8 cellular contexts compared by ENCODE assay signal in genomic region chr16:68470461-68471150, GRCh38. TPM values are rescaled to one million over a fixed set of nuclear protein-coding genes. Genes with fewer than 3 reads are reported as not detected.
DNase-seq lines count a peak whose midpoint lies in the region; ATAC-seq and TF ChIP-seq lines count a peak whose summit lies in the region.

No MANE protein-coding gene starts in this region.

- H3K27me3 Mint-ChIP-seq in activated CD4-positive, alpha-beta memory T cell treated with anti-CD3 and anti-CD28 coated beads, Interleukin-2, amount 10 ng/mL, durations not matched to agents 7 days and 5 days: peaks cover 8% of the 10 kb centered on the region

- no peaks in the 10 kb centered on the region for H3K9me3 Mint-ChIP-seq in activated CD4-positive, alpha-beta memory T cell treated with anti-CD3 and anti-CD28 coated beads, Interleukin-2, amount 10 ng/mL, durations not matched to agents 7 days and 5 days

- peak overlapping the region; percentile 64 for H3K4me2 ChIP-seq in DOHH2 (ENCODE audit: low read length)

- H3F3A ChIP-seq in DOHH2 (ENCODE audit: control insufficient read depth, insufficient read depth): no peaks in the 10 kb centered on the region

- H3K9ac ChIP-seq in liver (ENCODE audit: low read depth in 1 of 2, low read length in 2 of 2): peak overlapping the region in 1 of 2 donors; percentile 36

- H4K20me1 ChIP-seq in DOHH2 (ENCODE audit: control insufficient read depth, insufficient read depth, low read depth, low read length): no peaks in the 10 kb centered on the region

- H3K4me3 ChIP-seq in DOHH2 (ENCODE audit: low read length): peak overlapping the region; percentile 48
- peak overlapping the region in 1 of 3 donors; percentile 50 for H3K4me3 ChIP-seq in liver (ENCODE audit: low read depth in 1 of 3, low read length in 3 of 3)
- H3K4me3 ChIP-seq in H7 (ENCODE audit: insufficient read depth, low read depth, low read length): no peak overlapping the region

- H3K9me3 ChIP-seq in DOHH2 (ENCODE audit: control insufficient read depth, insufficient read depth, low read length) (no peaks in the 10 kb centered on the region), liver (ENCODE audit: control insufficient read depth in 4 of 4, low read length in 3 of 4) (no peaks in the 10 kb centered on the region)

- H3K4me1 ChIP-seq in DOHH2 (ENCODE audit: control insufficient read depth, low read length) (peaks cover 16% of the 10 kb centered on the region), liver (ENCODE audit: control insufficient read depth in 4 of 4, insufficient read depth in 4 of 4, low read length in 3 of 4) (peaks cover 12 to 56% (median 45%) of the 10 kb centered on the region in 4 donors)

- peak overlapping the region; percentile 51 for H3K4me3 Mint-ChIP-seq in activated CD4-positive, alpha-beta memory T cell treated with anti-CD3 and anti-CD28 coated beads, Interleukin-2, amount 10 ng/mL, durations not matched to agents 7 days and 5 days

- 56% methylated on average over 11 of the region's 11 CpGs for WGBS in liver

- H3K27ac Mint-ChIP-seq in activated CD4-positive, alpha-beta memory T cell treated with anti-CD3 and anti-CD28 coated beads, Interleukin-2, amount 10 ng/mL, durations not matched to agents 7 days and 5 days: peak overlapping the region; percentile 53

- CTCF ChIA-PET in activated CD4-positive, alpha-beta memory T cell treated with anti-CD3 and anti-CD28 coated beads, Interleukin-2, amount 10 ng/mL, durations not matched to agents 7 days and 5 days (lab: Charles Lee): interaction anchor here (1.0 to 2.0 kb wide), 5 partner anchors 22 to 74 kb away, joined by 3 to 6 read pairs (median 4); partner anchors contain the start of gene SMPD3

- no peak for DNase-seq in activated CD4-positive, alpha-beta memory T cell treated with anti-CD3 and anti-CD28 coated beads, Interleukin-2, amount 10 ng/mL, durations not matched to agents 7 days and 5 days
- DNase-seq in H7 (no peak), DMS 273 treated with DMSO at 0.1 percent for 48 hours (lab: John Stamatoyannopoulos, UW) (no peak)
- no peak for DNase-seq in activated effector memory CD4-positive, alpha-beta T cell treated with Interleukin-2 at 50 U/mL for 16 hours

- no peaks in the 10 kb centered on the region for H3K9me2 ChIP-seq in DOHH2 (replicated peaks; ENCODE audit: control insufficient read depth, low read length)

- H3K27me3 ChIP-seq in DOHH2 (ENCODE audit: control insufficient read depth, low read length): peaks cover 18% of the 10 kb centered on the region; the same call in 1 of the 2 replicates
- no peaks in the 10 kb centered on the region for H3K27me3 ChIP-seq in liver (ENCODE audit: control insufficient read depth in 4 of 4, insufficient read depth in 4 of 4, low read length in 3 of 4)
- no peaks in the 10 kb centered on the region for H3K27me3 ChIP-seq in H7 (ENCODE audit: control insufficient read depth, insufficient read depth, low read length)

- H3K36me3 ChIP-seq in DOHH2 (ENCODE audit: control insufficient read depth, low read length) (no peaks in the 10 kb centered on the region), liver (ENCODE audit: control insufficient read depth in 4 of 4, insufficient read depth in 3 of 4, low read depth in 1 of 4, low read length in 3 of 4) (no peaks in the 10 kb centered on the region), H7 (replicated peaks; ENCODE audit: control insufficient read depth, insufficient read depth, low read length) (no peaks in the 10 kb centered on the region)

- POLR2A ChIA-PET in activated CD4-positive, alpha-beta memory T cell treated with anti-CD3 and anti-CD28 coated beads, Interleukin-2, amount 10 ng/mL, durations not matched to agents 7 days and 5 days (lab: Charles Lee): interaction anchor here (1.3 to 2.0 kb wide), 2 partner anchors 16 to 53 kb away, joined by 3 to 11 read pairs; no protein-coding TSS in a partner anchor

- TF ChIP-seq CTCF in DOHH2 (IDR thresholded peaks at IDR 0.05; ENCODE audit: low read depth, low read length, poor library complexity, severe bottlenecking): no peak
- no peak for TF ChIP-seq CTCF in liver (IDR thresholded peaks at IDR 0.05; ENCODE audit: low read depth, low read length, missing input control)

- no peak overlapping the region for H3K27ac ChIP-seq in DOHH2 (ENCODE audit: low read depth, low read length)
- H3K27ac ChIP-seq in liver (ENCODE audit: low read depth in 1 of 2, low read length in 2 of 2): peak overlapping the region; percentile 80 to 87

- TF ChIP-seq RAD21 in liver (IDR thresholded peaks at IDR 0.05): no peak

- peak; percentile 83 for ATAC-seq in GM19324 (IDR thresholded peaks at IDR 0.05; ENCODE audit: low FRiP score, unreplicated experiment)
- peak; percentile 90 for ATAC-seq in HG03280 (IDR thresholded peaks at IDR 0.05; ENCODE audit: unreplicated experiment)

- H3K79me2 ChIP-seq in DOHH2 (ENCODE audit: control insufficient read depth, low read length): no peaks in the 10 kb centered on the region

- H3K4me1 Mint-ChIP-seq in activated CD4-positive, alpha-beta memory T cell treated with anti-CD3 and anti-CD28 coated beads, Interleukin-2, amount 10 ng/mL, durations not matched to agents 7 days and 5 days: peaks cover 33% of the 10 kb centered on the region

- no peaks in the 10 kb centered on the region for H3K36me3 Mint-ChIP-seq in activated CD4-positive, alpha-beta memory T cell treated with anti-CD3 and anti-CD28 coated beads, Interleukin-2, amount 10 ng/mL, durations not matched to agents 7 days and 5 days (ENCODE audit: low read depth)

TF ChIP-seq in liver, 16 proteins besides CTCF, POLR2A, EP300 and RAD21:
- TF ChIP-seq YY1 (IDR thresholded peaks at IDR 0.05): no peak
- no peak for TF ChIP-seq JUND (IDR thresholded peaks at IDR 0.05)
- TF ChIP-seq, protein P1, sequence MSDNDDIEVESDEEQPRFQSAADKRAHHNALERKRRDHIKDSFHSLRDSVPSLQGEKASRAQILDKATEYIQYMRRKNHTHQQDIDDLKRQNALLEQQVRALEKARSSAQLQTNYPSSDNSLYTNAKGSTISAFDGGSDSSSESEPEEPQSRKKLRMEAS (IDR thresholded peaks at IDR 0.05): no peak
- TF ChIP-seq HNF4G (IDR thresholded peaks at IDR 0.05): no peak
- TF ChIP-seq SP1 (IDR thresholded peaks at IDR 0.05): no peak
- TF ChIP-seq HNF4A (conservative IDR thresholded peaks at IDR 0.05): no peak
- TF ChIP-seq FOXA2 (IDR thresholded peaks at IDR 0.05): no peak
- no peak for TF ChIP-seq FOXA1 (IDR thresholded peaks at IDR 0.05)
- peak in 1 of 2 donors; percentile 16 for TF ChIP-seq RXRA (IDR thresholded peaks at IDR 0.05)

RNA-seq across cellular contexts. Expression of gene SMPD3, which starts 22.3 kb away (rescaled TPM):
- under 1 TPM; 0.38 to 0.53 TPM for total RNA-seq in activated CD4-positive, alpha-beta memory T cell treated with anti-CD3 and anti-CD28 coated beads, Interleukin-2, amount 10 ng/mL, durations not matched to agents 7 days and 5 days
- total RNA-seq in liver: 10 to 100 TPM in 1 of 2 donors, under 1 TPM in 1; 0.33 to 10.6 TPM
- polyA plus RNA-seq in liver: 1 to 10 TPM in 1 of 2 donors, under 1 TPM in 1; 0.92 to 4.6 TPM
- total RNA-seq in H7 (2014; rRNA removed; shearing (Covaris generic)): 0.42 and 1.8 TPM in 2 replicates
